In the genomic region with DNA sequence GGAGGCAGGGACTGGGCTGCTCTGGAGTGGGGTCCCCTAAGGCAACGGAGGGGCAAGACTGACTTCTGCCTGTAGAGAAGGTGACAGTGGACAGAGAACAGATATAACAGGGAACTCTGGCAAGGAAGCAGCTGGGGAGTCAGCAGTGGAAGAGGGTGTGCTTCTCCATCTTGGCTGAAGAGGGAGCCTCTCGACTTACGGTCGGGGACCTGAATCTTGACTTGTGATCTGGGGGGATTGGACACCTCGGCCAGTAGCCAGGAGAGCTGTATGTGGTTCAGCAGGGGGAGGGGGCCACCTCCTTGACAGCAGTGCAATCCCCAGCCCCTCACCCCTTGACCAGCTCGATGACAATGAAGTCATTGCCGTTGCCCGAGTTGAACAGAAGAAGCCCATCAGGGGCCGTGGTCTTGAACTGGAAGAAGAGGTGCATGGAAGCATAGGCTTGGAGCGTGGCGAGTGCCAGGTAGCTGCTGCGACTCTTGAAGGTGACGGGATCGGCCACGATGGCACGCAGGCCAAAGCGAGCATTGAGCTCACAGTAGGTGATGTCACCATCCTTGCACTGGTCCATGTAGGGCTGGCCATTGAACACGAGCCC, we compare ENCODE assay signal across 8 cellular contexts.
DNase-seq lines count a peak whose midpoint lies in the region; ATAC-seq and TF ChIP-seq lines count a peak whose summit lies in the region.

No MANE protein-coding gene starts in this region.

- H3K4me3 ChIP-seq in AG10803 (ENCODE audit: low read length) (no peak overlapping the region), SU-DHL-6 (ENCODE audit: insufficient read depth, low read length, poor library complexity, severe bottlenecking) (no peak overlapping the region), kidney epithelial cell (ENCODE audit: low read depth, low read length) (no peak overlapping the region)

- H3K36me3 ChIP-seq in SU-DHL-6 (ENCODE audit: low read length) (no peaks in the 10 kb centered on the region), kidney epithelial cell (ENCODE audit: control insufficient read depth, insufficient read depth, low read length) (no peaks in the 10 kb centered on the region)

- H3K79me2 ChIP-seq in SU-DHL-6 (ENCODE audit: insufficient read depth, low read length): no peaks in the 10 kb centered on the region

- H3K27me3 ChIP-seq in SU-DHL-6 (ENCODE audit: low read length) (no peaks in the 10 kb centered on the region), kidney epithelial cell (ENCODE audit: control insufficient read depth, insufficient read depth, low read length) (peaks cover 46% of the 10 kb centered on the region)

- no peak for ATAC-seq in HG03280 (IDR thresholded peaks at IDR 0.05; ENCODE audit: unreplicated experiment)
- no peak for ATAC-seq in GM21381 (IDR thresholded peaks at IDR 0.05; ENCODE audit: unreplicated experiment)
- no peak for ATAC-seq in GM19351 (IDR thresholded peaks at IDR 0.05; ENCODE audit: unreplicated experiment)
- no peak for ATAC-seq in GM21825 (IDR thresholded peaks at IDR 0.05; ENCODE audit: unreplicated experiment)

- no peak overlapping the region for H3K4me2 ChIP-seq in SU-DHL-6 (ENCODE audit: low read depth, low read length, poor library complexity, severe bottlenecking)

- TF ChIP-seq CTCF in AG10803 (conservative IDR thresholded peaks at IDR 0.05; ENCODE audit: low read length) (peak; percentile 55), GM20000 (IDR thresholded peaks at IDR 0.05; ENCODE audit: extremely low read depth, missing control alignments) (peak; percentile 37), SU-DHL-6 (IDR thresholded peaks at IDR 0.05; ENCODE audit: insufficient read depth, low read length, poor library complexity, severe bottlenecking) (peak; percentile 32), kidney epithelial cell (IDR thresholded peaks at IDR 0.05; ENCODE audit: insufficient read depth, low read length, poor library complexity, severe bottlenecking) (peak; percentile 46)

- H3K9me2 ChIP-seq in SU-DHL-6 (replicated peaks; ENCODE audit: insufficient read depth, low read length): no peaks in the 10 kb centered on the region

- no peaks in the 10 kb centered on the region for H3F3A ChIP-seq in SU-DHL-6 (ENCODE audit: insufficient read depth)

- no peak overlapping the region for H3K27ac ChIP-seq in SU-DHL-6 (ENCODE audit: low read depth, low read length)

- H2AFZ ChIP-seq in SU-DHL-6 (ENCODE audit: low read depth, low read length, severe bottlenecking): no peak overlapping the region

- H3K9ac ChIP-seq in SU-DHL-6 (ENCODE audit: low read length): no peak overlapping the region

- H4K20me1 ChIP-seq in SU-DHL-6 (ENCODE audit: low read depth, low read length): no peaks in the 10 kb centered on the region; the same call in 1 of the 2 replicates

- H3K9me3 ChIP-seq in SU-DHL-6 (ENCODE audit: insufficient read depth, low read length): no peaks in the 10 kb centered on the region

- DNase-seq in AG10803 (ENCODE audit: low read depth): peak; percentile 14
- DNase-seq in GM20000 (ENCODE audit: low spot score): peak; percentile 63
- DNase-seq in kidney epithelial cell (ENCODE audit: low read depth): no peak
